In genomic region chr15:81921163-81921562, GRCh38 we compare ENCODE assay signal across 29 cellular contexts.
"Had no signal": no experiment of that assay in that cellular context is flagged by ENCODE, and none has a peak within 500 bp of the region (broad histone marks: within the 10 kb centered on the region; RNA-seq: fewer than 3 reads in every experiment).

No MANE protein-coding gene starts in this region.

- H3K36me3 Mint-ChIP-seq: stimulated activated effector memory CD8-positive, alpha-beta T cell treated with anti-CD3 and anti-CD28 coated beads, Interleukin-12 subunit alpha, Interleukin-12 subunit beta, amount 100 ng/mL, for 72 hours; stimulated activated memory B cell treated with anti-CD40 and anti-IgM and Interleukin-4, amounts not matched to agents 10 μg/mL and 1 μg/mL and 100 μg/mL, for 72 hours had no signal

- ATAC-seq: stimulated activated effector memory CD8-positive, alpha-beta T cell treated with anti-CD3 and anti-CD28 coated beads, Interleukin-12 subunit alpha, Interleukin-12 subunit beta, amount 100 ng/mL, for 72 hours; stimulated activated memory B cell treated with anti-CD40 and anti-IgM and Interleukin-4, amounts not matched to agents 10 μg/mL and 1 μg/mL and 100 μg/mL, for 72 hours; stimulated activated naive B cell treated with anti-CD40 and anti-IgM and Interleukin-4, amounts not matched to agents 10 μg/mL and 1 μg/mL and 100 μg/mL, for 72 hours; stimulated activated naive CD8-positive, alpha-beta T cell treated with anti-CD3 and anti-CD28 coated beads, Interleukin-15, amount 100 ng/mL, for 72 hours; stimulated activated naive CD8-positive, alpha-beta T cell treated with anti-CD3 and anti-CD28 coated beads, Interleukin-15, Interleukin-2, amounts not matched to agents 100 U/mL and 50 U/mL, for 24 hours; upper lobe of right lung had no signal

- H3K27me3 Mint-ChIP-seq: stimulated activated naive CD8-positive, alpha-beta T cell treated with anti-CD3 and anti-CD28 coated beads, Interleukin-15, amount 100 ng/mL, for 72 hours; stimulated activated naive CD8-positive, alpha-beta T cell treated with anti-CD3 and anti-CD28 coated beads, Interleukin-15, Interleukin-2, amounts not matched to agents 100 ng/mL and 50 ng/mL, for 24 hours; type B pancreatic cell had no signal

- H3K4me1 ChIP-seq: stomach, suprapubic skin, testis, tibial artery, tibial nerve, transverse colon, upper lobe of left lung, upper lobe of right lung, uterus, vagina had no signal

- H3K36me3 ChIP-seq: stomach, suprapubic skin, thoracic aorta, thyroid gland, tibial artery, tibial nerve, transverse colon, upper lobe of left lung, upper lobe of right lung, uterus, vagina had no signal

- H3K4me1 Mint-ChIP-seq: stimulated activated effector memory CD8-positive, alpha-beta T cell treated with anti-CD3 and anti-CD28 coated beads, Interleukin-12 subunit alpha, Interleukin-12 subunit beta, amount 100 ng/mL, for 72 hours; stimulated activated memory B cell treated with anti-CD40 and anti-IgM and Interleukin-4, amounts not matched to agents 10 μg/mL and 1 μg/mL and 100 μg/mL, for 72 hours; stimulated activated naive B cell treated with anti-CD40 and anti-IgM and Interleukin-4, amounts not matched to agents 10 μg/mL and 1 μg/mL and 100 μg/mL, for 72 hours; stimulated activated naive CD8-positive, alpha-beta T cell treated with anti-CD3 and anti-CD28 coated beads, Interleukin-15, amount 100 ng/mL, for 72 hours had no signal

- H3K4me3 ChIP-seq: stomach, suprapubic skin, testis, thoracic aorta, thyroid gland, tibial artery, tibial nerve, transverse colon, upper lobe of left lung, upper lobe of right lung, uterus, vagina had no signal

- H3K9me3 ChIP-seq: testis, thyroid gland, uterus had no signal

- H3K27ac ChIP-seq: stomach, suprapubic skin, testis, thoracic aorta, thyroid gland, tibial artery, tibial nerve, transverse colon, upper lobe of left lung, upper lobe of right lung, uterus, vagina had no signal

- FAIRE-seq: urothelium cell line had no signal

- H3K4me3 Mint-ChIP-seq: stimulated activated effector memory CD8-positive, alpha-beta T cell treated with anti-CD3 and anti-CD28 coated beads, Interleukin-12 subunit alpha, Interleukin-12 subunit beta, amount 100 ng/mL, for 72 hours; stimulated activated memory B cell treated with anti-CD40 and anti-IgM and Interleukin-4, amounts not matched to agents 10 μg/mL and 1 μg/mL and 100 μg/mL, for 72 hours; stimulated activated naive B cell treated with anti-CD40 and anti-IgM and Interleukin-4, amounts not matched to agents 10 μg/mL and 1 μg/mL and 100 μg/mL, for 72 hours; stimulated activated naive CD8-positive, alpha-beta T cell treated with anti-CD3 and anti-CD28 coated beads, Interleukin-15, amount 100 ng/mL, for 72 hours; stimulated activated naive CD8-positive, alpha-beta T cell treated with anti-CD3 and anti-CD28 coated beads, Interleukin-15, Interleukin-2, amounts not matched to agents 100 ng/mL and 50 ng/mL, for 24 hours; type B pancreatic cell had no signal

- H3K27ac Mint-ChIP-seq: stimulated activated effector memory CD8-positive, alpha-beta T cell treated with anti-CD3 and anti-CD28 coated beads, Interleukin-12 subunit alpha, Interleukin-12 subunit beta, amount 100 ng/mL, for 72 hours; stimulated activated memory B cell treated with anti-CD40 and anti-IgM and Interleukin-4, amounts not matched to agents 10 μg/mL and 1 μg/mL and 100 μg/mL, for 72 hours; stimulated activated naive B cell treated with anti-CD40 and anti-IgM and Interleukin-4, amounts not matched to agents 10 μg/mL and 1 μg/mL and 100 μg/mL, for 72 hours; stimulated activated naive CD8-positive, alpha-beta T cell treated with anti-CD3 and anti-CD28 coated beads, Interleukin-15, amount 100 ng/mL, for 72 hours; stimulated activated naive CD8-positive, alpha-beta T cell treated with anti-CD3 and anti-CD28 coated beads, Interleukin-15, Interleukin-2, amounts not matched to agents 100 ng/mL and 50 ng/mL, for 24 hours; type B pancreatic cell had no signal

- H3K27me3 ChIP-seq: stomach, suprapubic skin, testis, thyroid gland, tibial artery, tibial nerve, transverse colon, upper lobe of left lung, upper lobe of right lung, uterus, vagina had no signal

- DNase-seq: stimulated activated CD4-positive, alpha-beta T cell treated with anti-CD3 and anti-CD28 coated beads, Interleukin-2, amount 100 ng/mL, for 48 hours; stimulated activated CD4-positive, alpha-beta T cell treated with anti-CD3 and anti-CD28 coated beads, Interleukin-4, amount 100 ng/mL, for 1 hour; stimulated activated CD4-positive, alpha-beta T cell treated with anti-CD3 and anti-CD28 coated beads, Interleukin-4, amount 100 ng/mL, for 24 hours; stimulated activated CD4-positive, alpha-beta T cell treated with anti-CD3 and anti-CD28 coated beads, Interleukin-4, amount 100 ng/mL, for 4 hours; stimulated activated CD8-positive, alpha-beta memory T cell treated with anti-CD3 and anti-CD28 coated beads, Interleukin-4, amount 100 ng/mL, for 48 hours; stimulated activated naive B cell treated with anti-CD40 and anti-IgM and Interleukin-4, amounts not matched to agents 10 μg/mL and 1 μg/mL and 100 μg/mL, for 72 hours; stimulated activated naive CD4-positive, alpha-beta T cell; stimulated activated naive CD4-positive, alpha-beta T cell treated with Interleukin-2 at 50 U/mL for 16 hours; stimulated activated naive CD8-positive, alpha-beta T cell treated with anti-CD3 and anti-CD28 coated beads, Interleukin-15, amount 100 ng/mL, for 72 hours; stimulated activated naive CD8-positive, alpha-beta T cell treated with anti-CD3 and anti-CD28 coated beads, Interleukin-15, Interleukin-2, amounts not matched to agents 100 U/mL and 50 U/mL, for 24 hours; stomach; substantia nigra; testis; thyroid gland; tibial artery; transverse colon; trophoblast cell; upper lobe of left lung; upper lobe of right lung; uterus had no signal
